ENCODE assay signal across 15 cellular contexts in the genomic region with DNA sequence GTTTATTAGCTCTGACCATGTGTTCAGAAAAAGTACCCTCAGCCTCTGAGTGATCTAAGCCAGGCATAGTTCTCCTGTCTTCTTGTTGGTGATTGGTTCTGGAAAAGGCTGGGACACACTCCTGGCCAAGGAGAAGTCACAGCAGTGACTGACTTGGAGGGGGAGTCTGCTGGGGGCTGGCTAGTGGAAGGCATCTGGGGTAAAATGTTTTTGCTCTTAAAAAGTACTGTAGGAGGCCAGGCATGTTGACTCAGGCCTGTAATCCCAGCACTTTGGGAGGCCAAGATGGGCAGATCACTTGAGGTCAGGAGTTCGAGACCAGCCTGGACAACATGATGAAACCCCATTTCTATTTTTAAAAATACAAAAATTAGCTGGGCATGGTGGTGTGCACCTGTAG. TPM values are rescaled to one million over a fixed set of nuclear protein-coding genes. Genes with fewer than 3 reads are reported as not detected.
DNase-seq lines count a peak whose midpoint lies in the region; ATAC-seq and TF ChIP-seq lines count a peak whose summit lies in the region.
"Had no signal": no experiment of that assay in that cellular context is flagged by ENCODE, and none has a peak within 500 bp of the region (broad histone marks: within the 10 kb centered on the region; RNA-seq: fewer than 3 reads in every experiment).

No MANE protein-coding gene starts in this region.

- in situ Hi-C loops in ACHN (cut with HindIII; ENCODE audit: low pct_ligation_motif_present, low pct_unique_long_range_greater_than_20kb, low sequenced_read_pairs) = no loop called here

- peak overlapping the region; percentile 96 for H3K27ac Mint-ChIP-seq in activated CD4-positive, alpha-beta T cell treated with anti-CD3 and anti-CD28 coated beads, Interleukin-2, amount 10 ng/mL, durations not matched to agents 24 days and 14 days
- H3K27ac Mint-ChIP-seq in T-cell = peak overlapping the region; percentile 98 to 99
- H3K27ac Mint-ChIP-seq in effector memory CD8-positive, alpha-beta T cell = peak overlapping the region; percentile 76 to 89
- peak overlapping the region; percentile 60 to 89 for H3K27ac Mint-ChIP-seq in stimulated activated naive CD8-positive, alpha-beta T cell treated with anti-CD3 and anti-CD28 coated beads, Interleukin-15, amount 100 ng/mL, for 72 hours
- H3K27ac Mint-ChIP-seq in progenitor cell of endocrine pancreas = no peak overlapping the region

- H3K36me3 Mint-ChIP-seq in activated CD4-positive, alpha-beta T cell treated with anti-CD3 and anti-CD28 coated beads, Interleukin-2, amount 10 ng/mL, durations not matched to agents 24 days and 14 days (ENCODE audit: low read depth) = peaks cover 6% of the 10 kb centered on the region
- no peaks in the 10 kb centered on the region for H3K36me3 Mint-ChIP-seq in T-cell
- peaks cover 17% of the 10 kb centered on the region for H3K36me3 Mint-ChIP-seq in effector memory CD8-positive, alpha-beta T cell (ENCODE audit: insufficient read depth)
- H3K36me3 Mint-ChIP-seq in progenitor cell of endocrine pancreas (ENCODE audit: insufficient read depth) = no peaks in the 10 kb centered on the region

- ATAC-seq in T-cell (replicated peaks in 1 of 4) = no peak
- ATAC-seq in effector memory CD8-positive, alpha-beta T cell (replicated peaks) = no peak
- ATAC-seq in stimulated activated naive CD8-positive, alpha-beta T cell treated with anti-CD3 and anti-CD28 coated beads, Interleukin-15, amount 100 ng/mL, for 72 hours = no peak
- ATAC-seq: right lobe of liver had no signal

- no peak for DNase-seq in activated CD4-positive, alpha-beta T cell treated with anti-CD3 and anti-CD28 coated beads, Interleukin-2, amount 10 ng/mL, durations not matched to agents 24 days and 14 days
- no peak for DNase-seq in activated CD4-positive, alpha-beta T cell treated with anti-CD3 and anti-CD28 coated beads for 1 hour
- DNase-seq in T-cell (peak in 1 of 34 experiments; percentile 18), progenitor cell of endocrine pancreas (ENCODE audit: low spot score, unreplicated experiment) (no peak), ACHN (no peak), NCI-H146 treated with DMSO at 0.1 percent for 48 hours (lab: John Stamatoyannopoulos, UW; ENCODE audit: unreplicated experiment) (no peak)
- no peak for DNase-seq in effector memory CD8-positive, alpha-beta T cell
- no peak for DNase-seq in stimulated activated naive CD8-positive, alpha-beta T cell treated with anti-CD3 and anti-CD28 coated beads, Interleukin-15, amount 100 ng/mL, for 72 hours
- DNase-seq: Calu3, foreskin keratinocyte, WERI-Rb-1 had no signal

- intact Hi-C loops in activated CD4-positive, alpha-beta T cell treated with anti-CD3 and anti-CD28 coated beads, Interleukin-2, amount 10 ng/mL, durations not matched to agents 24 days and 14 days (cut with micrococcal nuclease) = loop anchor here (1.0 kb wide), 1 partner anchor 54 kb away; no protein-coding TSS in a partner anchor

- H3K27me3 Mint-ChIP-seq in activated CD4-positive, alpha-beta T cell treated with anti-CD3 and anti-CD28 coated beads, Interleukin-2, amount 10 ng/mL, durations not matched to agents 24 days and 14 days = no peaks in the 10 kb centered on the region
- H3K27me3 Mint-ChIP-seq in T-cell (no peaks in the 10 kb centered on the region), progenitor cell of endocrine pancreas (no peaks in the 10 kb centered on the region)
- H3K27me3 Mint-ChIP-seq in effector memory CD8-positive, alpha-beta T cell = no peaks in the 10 kb centered on the region
- no peaks in the 10 kb centered on the region for H3K27me3 Mint-ChIP-seq in stimulated activated naive CD8-positive, alpha-beta T cell treated with anti-CD3 and anti-CD28 coated beads, Interleukin-15, amount 100 ng/mL, for 72 hours

- H3K4me3 Mint-ChIP-seq in activated CD4-positive, alpha-beta T cell treated with anti-CD3 and anti-CD28 coated beads, Interleukin-2, amount 10 ng/mL, durations not matched to agents 24 days and 14 days = peak overlapping the region; percentile 74
- H3K4me3 Mint-ChIP-seq in T-cell (peak overlapping the region; percentile 50 to 72 (median 61)), progenitor cell of endocrine pancreas (ENCODE audit: low read depth) (no peak overlapping the region)
- peak overlapping the region; percentile 44 to 71 for H3K4me3 Mint-ChIP-seq in effector memory CD8-positive, alpha-beta T cell
- H3K4me3 Mint-ChIP-seq in stimulated activated naive CD8-positive, alpha-beta T cell treated with anti-CD3 and anti-CD28 coated beads, Interleukin-15, amount 100 ng/mL, for 72 hours = peak overlapping the region; percentile 17 to 43

- CTCF ChIA-PET in T-cell (lab: Charles Lee) = interaction anchor here in 1 of 2 donors (1.0 to 1.3 kb wide), 2 partner anchors 16 to 66 kb away, joined by 3 to 5 read pairs; no protein-coding TSS in a partner anchor

- no peak for TF ChIP-seq CTCF in progenitor cell of endocrine pancreas (IDR thresholded peaks at IDR 0.05; ENCODE audit: unreplicated experiment)

- POLR2A ChIA-PET in T-cell (lab: Charles Lee) = interaction anchor here in 1 of 2 donors (0.6 kb wide), 1 partner anchor 173 kb away, joined by 3 read pairs; no protein-coding TSS in a partner anchor

- peaks cover 71% of the 10 kb centered on the region for H3K4me1 Mint-ChIP-seq in activated CD4-positive, alpha-beta T cell treated with anti-CD3 and anti-CD28 coated beads, Interleukin-2, amount 10 ng/mL, durations not matched to agents 24 days and 14 days
- H3K4me1 Mint-ChIP-seq in T-cell (peaks cover 83 to 89% (median 86%) of the 10 kb centered on the region in 3 donors), progenitor cell of endocrine pancreas (ENCODE audit: low read depth) (peaks cover 17% of the 10 kb centered on the region)
- peaks cover 48 to 53% of the 10 kb centered on the region in 2 donors for H3K4me1 Mint-ChIP-seq in effector memory CD8-positive, alpha-beta T cell (ENCODE audit: low read depth in 2 of 2)
- H3K4me1 Mint-ChIP-seq in stimulated activated naive CD8-positive, alpha-beta T cell treated with anti-CD3 and anti-CD28 coated beads, Interleukin-15, amount 100 ng/mL, for 72 hours = peaks cover 91% of the 10 kb centered on the region

- H3K9me3 Mint-ChIP-seq in activated CD4-positive, alpha-beta T cell treated with anti-CD3 and anti-CD28 coated beads, Interleukin-2, amount 10 ng/mL, durations not matched to agents 24 days and 14 days = peaks cover 4% of the 10 kb centered on the region
- H3K9me3 Mint-ChIP-seq in T-cell (peaks cover 0 to 4% (median 3%) of the 10 kb centered on the region in 3 donors), progenitor cell of endocrine pancreas (ENCODE audit: low read depth) (no peaks in the 10 kb centered on the region)
- H3K9me3 Mint-ChIP-seq in effector memory CD8-positive, alpha-beta T cell = no peaks in the 10 kb centered on the region
- H3K9me3 Mint-ChIP-seq in stimulated activated naive CD8-positive, alpha-beta T cell treated with anti-CD3 and anti-CD28 coated beads, Interleukin-15, amount 100 ng/mL, for 72 hours = no peaks in the 10 kb centered on the region

RNA-seq across cellular contexts. Expression of a gene that starts 21.7 kb away (rescaled TPM):
- total RNA-seq in activated CD4-positive, alpha-beta T cell treated with anti-CD3 and anti-CD28 coated beads, Interleukin-2, amount 10 ng/mL, durations not matched to agents 24 days and 14 days = not detected in 2 replicates
- total RNA-seq in T-cell (not detected), progenitor cell of endocrine pancreas (not detected in 2 replicates)
- total RNA-seq: bronchial epithelial cell, Calu3, foreskin keratinocyte, HT1080, lung microvascular endothelial cell, right lobe of liver had no signal

RNA-seq across cellular contexts. Expression of a gene that starts 41.9 kb away (rescaled TPM):
- 2.2 and 2.8 TPM in 2 replicates for total RNA-seq in activated CD4-positive, alpha-beta T cell treated with anti-CD3 and anti-CD28 coated beads, Interleukin-2, amount 10 ng/mL, durations not matched to agents 24 days and 14 days
- total RNA-seq in T-cell = 10 to 100 TPM; 36.8 to 64.9 (median 57.4) TPM
- 123 and 132 TPM in 2 replicates for total RNA-seq in progenitor cell of endocrine pancreas

RNA-seq across cellular contexts. Expression of a gene that starts 52.3 kb away (rescaled TPM):
- 273 and 286 TPM in 2 replicates for total RNA-seq in activated CD4-positive, alpha-beta T cell treated with anti-CD3 and anti-CD28 coated beads, Interleukin-2, amount 10 ng/mL, durations not matched to agents 24 days and 14 days
- total RNA-seq in T-cell (100 to 1,000 TPM; 440 to 616 (median 504) TPM), progenitor cell of endocrine pancreas (0.62 and 1.2 TPM in 2 replicates)

Comparison
In these comparisons a context has a peak if more than half of its experiments do, and no peak if none do; other contexts are left out.
1. RNA of a gene that starts 52.3 kb away (total RNA-seq): 440 to 616 TPM in T-cell and 273 to 286 TPM in activated CD4-positive, alpha-beta T cell treated with anti-CD3 and anti-CD28 coated beads, Interleukin-2, amount 10 ng/mL, durations not matched to agents 24 days and 14 days; 0.62 to 1.2 TPM in progenitor cell of endocrine pancreas; every median in the first group is over 100 times any median in the second.